ENCODE assay signal across 8 cellular contexts in the genomic region with DNA sequence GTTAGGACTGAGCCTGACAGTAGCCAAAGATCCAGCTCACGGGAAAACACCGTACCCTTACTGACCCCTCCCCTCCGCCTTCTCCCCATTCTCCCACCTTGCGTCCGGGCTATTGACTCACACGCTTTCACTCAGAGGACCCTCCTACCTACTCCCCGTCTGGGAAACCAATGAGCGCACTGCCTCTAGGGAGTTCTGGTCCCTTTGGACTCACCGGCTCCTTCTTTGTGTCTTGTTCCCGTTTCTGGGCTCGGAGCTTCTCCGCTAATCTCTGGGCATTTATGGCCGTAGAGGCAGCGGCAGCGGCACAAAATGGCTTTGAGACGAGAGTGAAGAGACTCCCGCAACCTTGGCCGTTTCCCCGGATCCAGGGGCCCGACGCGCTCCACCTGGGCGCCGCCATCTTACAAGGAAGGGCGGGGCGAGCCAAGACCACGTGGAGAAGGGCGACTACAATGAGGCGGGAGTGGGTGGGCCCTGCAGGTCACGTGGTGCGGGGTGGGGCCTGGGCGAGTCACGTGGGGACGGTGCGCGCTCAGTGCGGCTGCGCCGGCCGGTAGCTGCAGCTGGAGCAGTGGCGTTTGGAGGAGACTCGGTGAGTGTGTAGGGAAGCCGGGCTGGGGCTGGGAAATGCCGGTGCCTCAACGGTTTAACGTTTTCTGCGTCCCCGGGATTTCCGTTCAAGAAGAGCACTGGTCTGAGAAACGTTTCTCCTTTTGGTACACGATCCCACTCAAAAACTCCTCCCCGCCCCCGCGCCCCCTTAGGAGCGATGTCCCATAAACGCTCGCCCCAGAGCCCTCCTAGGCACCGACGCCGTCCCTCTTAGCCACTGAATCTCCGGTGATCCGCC. TPM values are rescaled to one million over a fixed set of nuclear protein-coding genes. Genes with fewer than 3 reads are reported as not detected.
DNase-seq lines count a peak whose midpoint lies in the region; ATAC-seq and TF ChIP-seq lines count a peak whose summit lies in the region.

A gene (plus strand): TSS at position 547 of the 853 bp plus-strand sequence. CDS start 23,220 bp downstream, outside the sequence.
A gene with protein sequence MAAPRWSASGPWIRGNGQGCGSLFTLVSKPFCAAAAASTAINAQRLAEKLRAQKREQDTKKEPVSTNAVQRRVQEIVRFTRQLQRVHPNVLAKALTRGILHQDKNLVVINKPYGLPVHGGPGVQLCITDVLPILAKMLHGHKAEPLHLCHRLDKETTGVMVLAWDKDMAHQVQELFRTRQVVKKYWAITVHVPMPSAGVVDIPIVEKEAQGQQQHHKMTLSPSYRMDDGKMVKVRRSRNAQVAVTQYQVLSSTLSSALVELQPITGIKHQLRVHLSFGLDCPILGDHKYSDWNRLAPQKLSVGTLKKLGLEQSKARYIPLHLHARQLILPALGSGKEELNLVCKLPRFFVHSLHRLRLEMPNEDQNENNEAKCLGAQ (minus strand): TSS at position 415 of the 853 bp plus-strand sequence. CDS start 12 bp downstream, at position 403.

- H4K20me1 ChIP-seq in PC-3 (ENCODE audit: low read length), result 0 out of 2 replicates have a peak, but pooled peaks cover 5% of the 10 kb centered on the region

- H3K4me1 ChIP-seq in PC-3 (ENCODE audit: insufficient read depth, low read length), result peaks cover 20% of the 10 kb centered on the region
- H3K4me1 ChIP-seq in mucosa of rectum (ENCODE audit: control insufficient read depth in 2 of 2, insufficient read depth in 2 of 2, low read length in 2 of 2), result peaks cover 18 to 23% of the 10 kb centered on the region in 2 donors

- H3K9ac ChIP-seq in PC-3 (ENCODE audit: low read length) (peak within 1 kb of the TSS; percentile 82), mucosa of rectum (ENCODE audit: low read depth in 1 of 2, low read length in 2 of 2) (peak within 1 kb of the TSS; percentile 70 to 84)

- H3K27ac ChIP-seq in PC-3 (ENCODE audit: low read length), result peak within 1 kb of the TSS; percentile 24
- peak within 1 kb of the TSS; percentile 48 to 66 for H3K27ac ChIP-seq in mucosa of rectum (ENCODE audit: low read depth in 2 of 2, low read length in 2 of 2)

- CTCF ChIA-PET in PC-3 (lab: Charles Lee), result no interaction called here

- H3K4me3 ChIP-seq in Jurkat, Clone E6-1 (ENCODE audit: low read length), result peak within 1 kb of the TSS; percentile 83
- H3K4me3 ChIP-seq in PC-3 (ENCODE audit: low read length), result peak within 1 kb of the TSS; percentile 77
- peak within 1 kb of the TSS; percentile 99 for H3K4me3 ChIP-seq in epithelial cell of proximal tubule (ENCODE audit: low read depth, low read length)
- peak within 1 kb of the TSS; percentile 95 to 100 for H3K4me3 ChIP-seq in mucosa of rectum (ENCODE audit: low read length in 2 of 2)

- H3K36me3 ChIP-seq in PC-3 (ENCODE audit: low read depth, low read length) (peaks cover 15% of the 10 kb centered on the region; the same call in 1 of the 2 replicates), mucosa of rectum (ENCODE audit: control insufficient read depth in 2 of 2, insufficient read depth in 2 of 2, low read length in 2 of 2) (peaks cover 2 to 19% of the 10 kb centered on the region in 2 donors)

- H3K9me2 ChIP-seq in PC-3 (replicated peaks; ENCODE audit: low read length), result no peaks in the 10 kb centered on the region

- no peaks in the 10 kb centered on the region for H3K27me3 ChIP-seq in PC-3 (ENCODE audit: low read length)
- H3K27me3 ChIP-seq in mucosa of rectum (ENCODE audit: control insufficient read depth in 2 of 2, insufficient read depth in 2 of 2, low read length in 2 of 2), result no peaks in the 10 kb centered on the region

- ATAC-seq in GM21717 (IDR thresholded peaks at IDR 0.05; ENCODE audit: unreplicated experiment) (peak; percentile 93), PC-3 (peak; percentile 92)

- no peak for TF ChIP-seq CTCF in PC-3 (conservative IDR thresholded peaks at IDR 0.05; ENCODE audit: low read depth, low read length)
- no peak for TF ChIP-seq CTCF in epithelial cell of proximal tubule (conservative IDR thresholded peaks at IDR 0.05; ENCODE audit: low read depth, low read length)

- no peaks in the 10 kb centered on the region for H3K9me3 ChIP-seq in PC-3 (ENCODE audit: low read length)
- no peaks in the 10 kb centered on the region for H3K9me3 ChIP-seq in mucosa of rectum (ENCODE audit: control insufficient read depth in 2 of 2, low read length in 2 of 2)

- intact Hi-C loops in PC-3 (cut with micrococcal nuclease), result loop anchor here (1.0 to 10.0 kb wide), 4 partner anchors 21 to 273 kb away; a partner anchor contains a TSS

- H2AFZ ChIP-seq in PC-3 (ENCODE audit: low read length), result peak within 1 kb of the TSS; percentile 72

- DNase-seq in DMS53 (lab: John Stamatoyannopoulos, UW), result peak; percentile 99
- DNase-seq in Jurkat, Clone E6-1 (ENCODE audit: low read depth, low spot score), result peak; percentile 94
- DNase-seq in PC-3, result peak; percentile 98
- DNase-seq in activated T-cell treated with anti-CD3 and anti-CD28 coated beads for 48 hours (ENCODE audit: low read depth), result peak; percentile 99
- no peak for DNase-seq in epithelial cell of proximal tubule (ENCODE audit: low read depth)
- DNase-seq in stimulated activated CD8-positive, alpha-beta memory T cell treated with anti-CD3 and anti-CD28 coated beads, Interleukin-4, amount 100 ng/mL, for 4 hours (ENCODE audit: low read depth in 2 of 2, low spot score in 1 of 2), result peak; percentile 97 to 99

- no peaks in the 10 kb centered on the region for H3F3A ChIP-seq in PC-3 (ENCODE audit: low read length, unreplicated experiment)

- peaks cover 64% of the 10 kb centered on the region for H3K79me2 ChIP-seq in PC-3 (ENCODE audit: low read length)

- POLR2A ChIA-PET in PC-3 (lab: Charles Lee; ENCODE audit: unreplicated experiment), result interaction anchor here (0.5 to 0.6 kb wide), 5 partner anchors 16 to 320 kb away, joined by 3 to 4 read pairs (median 3); no protein-coding TSS in a partner anchor

- peak within 1 kb of the TSS; percentile 93 for H3K4me2 ChIP-seq in PC-3 (ENCODE audit: low read length)

- no TSS peak for BruUV-seq in PC-3 (replicated peaks; lab: Mats Ljungman, UMichigan)

RNA-seq across cellular contexts. Expression of the first gene that starts in this region (rescaled TPM):
- 26.5 TPM for polyA plus RNA-seq in Jurkat, Clone E6-1 (2012; ENCODE audit: insufficient read depth, insufficient read length)
- total RNA-seq in PC-3 (2014; rRNA removed) (17.0 and 24.3 TPM in 2 replicates), epithelial cell of proximal tubule (26.0 and 28.1 TPM in 2 replicates)

RNA-seq across cellular contexts. Expression of the second gene that starts in this region (rescaled TPM):
- polyA plus RNA-seq in Jurkat, Clone E6-1 (2012; ENCODE audit: insufficient read depth, insufficient read length), result 41.0 TPM
- 39.7 and 40.2 TPM in 2 replicates for total RNA-seq in PC-3 (2014; rRNA removed)
- 18.2 and 24.9 TPM in 2 replicates for total RNA-seq in epithelial cell of proximal tubule
